Comparison of ENCODE assay signal across 1 cellular context in the genomic region with DNA sequence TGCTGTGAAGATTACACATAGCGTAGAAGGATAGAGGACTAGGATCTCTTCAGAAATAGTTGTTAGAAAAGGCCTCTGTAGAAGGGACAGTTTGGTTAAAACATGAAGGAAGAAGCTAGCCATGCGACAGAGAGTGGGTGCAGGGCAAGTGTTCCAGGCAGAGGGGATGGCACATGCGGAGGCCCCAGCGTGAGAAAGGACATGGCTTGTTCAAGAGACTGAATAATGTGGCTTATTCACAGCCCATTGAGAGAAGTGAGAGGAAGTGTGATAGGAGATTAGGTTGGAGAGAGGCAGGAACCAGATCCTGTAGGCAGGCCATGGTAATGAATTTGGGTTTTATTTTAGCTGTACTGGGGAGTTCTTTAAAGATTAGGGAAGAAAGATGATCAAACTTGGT.
TF ChIP-seq lines count a peak whose summit lies in the region.

No MANE protein-coding gene starts in this region.

TF ChIP-seq in H1, 55 proteins besides CTCF, POLR2A, EP300 and RAD21 (continued from another document):
- TF ChIP-seq, protein P1, sequence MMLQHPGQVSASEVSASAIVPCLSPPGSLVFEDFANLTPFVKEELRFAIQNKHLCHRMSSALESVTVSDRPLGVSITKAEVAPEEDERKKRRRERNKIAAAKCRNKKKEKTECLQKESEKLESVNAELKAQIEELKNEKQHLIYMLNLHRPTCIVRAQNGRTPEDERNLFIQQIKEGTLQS (IDR thresholded peaks at IDR 0.05; ENCODE audit: insufficient read depth, low read depth, low read length) = no peak
- TF ChIP-seq FOSL1 (IDR thresholded peaks at IDR 0.05; ENCODE audit: insufficient read depth, low read depth, low read length) = no peak
- TF ChIP-seq GTF2F1 (IDR thresholded peaks at IDR 0.05; ENCODE audit: borderline replicate concordance, low read depth, low read length) = no peak
- TF ChIP-seq SAP30 (IDR thresholded peaks at IDR 0.05; ENCODE audit: insufficient read depth, insufficient replicate concordance, low read length) = no peak
- TF ChIP-seq SIRT6 (IDR thresholded peaks at IDR 0.05; ENCODE audit: low read length) = no peak
- TF ChIP-seq JUN (IDR thresholded peaks at IDR 0.05; ENCODE audit: low read depth, low read length) = no peak
- TF ChIP-seq NRF1 (IDR thresholded peaks at IDR 0.05; ENCODE audit: low read depth, low read length) = no peak
